15 cellular contexts compared by ENCODE assay signal in genomic region chr5:79143684-79144379, GRCh38. TPM values are rescaled to one million over a fixed set of nuclear protein-coding genes. Genes with fewer than 3 reads are reported as not detected.
DNase-seq lines count a peak whose midpoint lies in the region; ATAC-seq, FAIRE-seq and TF ChIP-seq lines count a peak whose summit lies in the region.
"Had no signal": no experiment of that assay in that cellular context is flagged by ENCODE, and none has a peak within 500 bp of the region (broad histone marks: within the 10 kb centered on the region; RNA-seq: fewer than 3 reads in every experiment).

No MANE protein-coding gene starts in this region.

- TF ChIP-seq EP300 in HepG2 (IDR thresholded peaks at IDR 0.05; ENCODE audit: low read depth in 2 of 2, low read length in 2 of 2) (no peak), HepG2 (CRISPR knock-in tag; IDR thresholded peaks at IDR 0.05; ENCODE audit: borderline replicate concordance) (no peak)

- intact Hi-C loops in HepG2 (cut with micrococcal nuclease; ENCODE audit: unreplicated experiment): no loop called here

- H3K4me3 ChIP-seq in bronchial epithelial cell (ENCODE audit: low read depth, low read length) (no peak overlapping the region), HepG2 (replicated peaks in 1 of 3; ENCODE audit: insufficient read depth in 1 of 3, low read depth in 2 of 3, low read length in 3 of 3) (no peak overlapping the region)
- H3K4me3 ChIP-seq: mucosa of descending colon had no signal

- no TSS peak for BruUV-seq in HepG2 (replicated peaks; lab: Mats Ljungman, UMichigan)

- H3K27me3 ChIP-seq in bronchial epithelial cell (ENCODE audit: control insufficient read depth, insufficient read depth, low read length): no peaks in the 10 kb centered on the region
- H3K27me3 ChIP-seq in HepG2 (ENCODE audit: control insufficient read depth in 1 of 2, insufficient read depth in 2 of 2, low read length in 2 of 2): peaks cover 0 to 6% of the 10 kb centered on the region in 2 experiments; a peak in 2 of 5 replicates

- H3K27ac ChIP-seq in HepG2 (ENCODE audit: extremely low read length, insufficient read depth, low read length): no peak overlapping the region
- H3K27ac ChIP-seq: C4-2B had no signal

- POLR2A ChIA-PET in HepG2 (lab: Yijun Ruan, JAX): no interaction called here

- in situ Hi-C loops in HepG2 (cut with HindIII; ENCODE audit: extremely low pct_ligation_motif_present, low pct_unique_long_range_greater_than_20kb): loop anchor here (25.0 kb wide), 1 partner anchor 318 kb away; no protein-coding TSS in a partner anchor

- H3K9ac ChIP-seq in HepG2 (ENCODE audit: insufficient read depth, low read depth, low read length): no peak overlapping the region

- peak; percentile 70 for FAIRE-seq in bronchial epithelial cell (lab: Jason Lieb, UNC)
- no peak for FAIRE-seq in HepG2 (lab: Jason Lieb, UNC)

- TF ChIP-seq RAD21 in HepG2 (CRISPR knock-in tag; IDR thresholded peaks at IDR 0.05): no peak

- H3K9me3 ChIP-seq in HepG2 (ENCODE audit: low read length): no peaks in the 10 kb centered on the region
- H3K9me3 ChIP-seq: mucosa of descending colon had no signal

- no peaks in the 10 kb centered on the region for H4K20me1 ChIP-seq in HepG2 (ENCODE audit: insufficient read depth, low read length)

- no peak overlapping the region for H2AFZ ChIP-seq in HepG2 (ENCODE audit: low read length)

- H3K4me1 ChIP-seq in HepG2 (ENCODE audit: insufficient read depth, low read length): no peaks in the 10 kb centered on the region

- H3K4me2 ChIP-seq in HepG2 (ENCODE audit: low read depth, low read length): no peak overlapping the region

- ATAC-seq in HepG2: no peak
- no peak for ATAC-seq in GM21390 (IDR thresholded peaks at IDR 0.05; ENCODE audit: unreplicated experiment)
- ATAC-seq: mucosa of descending colon had no signal

- H3K79me2 ChIP-seq in HepG2 (ENCODE audit: insufficient read depth, low read length): no peaks in the 10 kb centered on the region

- peak; percentile 31 for DNase-seq in EH (ENCODE audit: low read depth)
- DNase-seq in NCI-H82 (lab: John Stamatoyannopoulos, UW): peak; percentile 73
- peak; percentile 92 for DNase-seq in bronchial epithelial cell (ENCODE audit: low read depth)
- DNase-seq in HepG2 (ENCODE audit: low spot score): no peak
- no peak for DNase-seq in NCI-H1048 (lab: John Stamatoyannopoulos, UW)
- DNase-seq in activated CD8-positive, alpha-beta memory T cell treated with anti-CD3 and anti-CD28 coated beads, Interleukin-2, amount 50 U/mL, for 4 hours: no peak
- DNase-seq in CD1c-positive myeloid dendritic cell (ENCODE audit: extremely low spot score): no peak
- DNase-seq: activated CD4-positive, alpha-beta T cell treated with anti-CD3 and anti-CD28 coated beads for 4 hours; mucosa of descending colon; NCI-H524 treated with DMSO at 0.1 percent for 48 hours; posterior cingulate gyrus; stimulated activated CD4-positive, alpha-beta T cell treated with anti-CD3 and anti-CD28 coated beads, Interleukin-4, amount 100 ng/mL, for 4 hours; stimulated activated naive CD4-positive, alpha-beta T cell treated with Interleukin-2 at 50 U/mL for 16 hours had no signal

- TF ChIP-seq CTCF in bronchial epithelial cell (IDR thresholded peaks at IDR 0.05; ENCODE audit: insufficient read depth, low read length, severe bottlenecking) (no peak), HepG2 (CRISPR knock-in tag; IDR thresholded peaks at IDR 0.05) (no peak)

- CTCF ChIA-PET in HepG2 (lab: Yijun Ruan, JAX; ENCODE audit: low intra/inter-chr PET ratio, low total read pairs): no interaction called here

- no peak for TF ChIP-seq POLR2A in HepG2 (IDR thresholded peaks at IDR 0.05; ENCODE audit: insufficient read depth in 1 of 2, low read depth in 2 of 2, low read length in 2 of 2)

- 17% methylated on average over 6 of the region's 6 CpGs for WGBS in HepG2 (ENCODE audit: low lambda C conversion rate)

- H3K36me3 ChIP-seq in bronchial epithelial cell (ENCODE audit: control insufficient read depth, insufficient read depth, low read length) (no peaks in the 10 kb centered on the region), HepG2 (replicated peaks in 1 of 2; ENCODE audit: control insufficient read depth in 1 of 2, insufficient read depth in 2 of 2, low read length in 2 of 2) (no peaks in the 10 kb centered on the region)

TF ChIP-seq in HepG2, 621 proteins besides CTCF, POLR2A, EP300 and RAD21 (continues in another document):
- TF ChIP-seq CREB1 (IDR thresholded peaks at IDR 0.05) (peak; percentile 33; the same call in 1 of the 2 replicates), CREB1 (CRISPR knock-in tag; IDR thresholded peaks at IDR 0.05) (no peak), IRF2 (CRISPR knock-in tag; IDR thresholded peaks at IDR 0.05) (no peak), FOSL2 (CRISPR knock-in tag; IDR thresholded peaks at IDR 0.05) (peak; percentile 64), GLMP (CRISPR knock-in tag; IDR thresholded peaks at IDR 0.05; ENCODE audit: borderline replicate concordance) (no peak), ZIK1 (CRISPR knock-in tag; IDR thresholded peaks at IDR 0.05; ENCODE audit: borderline replicate concordance, low read depth) (no peak), ZNF800 (CRISPR knock-in tag; IDR thresholded peaks at IDR 0.05) (no peak), ZFP91 (CRISPR knock-in tag; IDR thresholded peaks at IDR 0.05; ENCODE audit: borderline replicate concordance) (no peak)

RNA-seq across cellular contexts. Expression of gene BHMT, which starts 32.2 kb away (rescaled TPM):
- total RNA-seq in bronchial epithelial cell (not detected in 2 replicates), HepG2 (2016; rRNA removed; fragmentation: Illumina TruSeq; extraction: Trizol) (6.4 and 10.9 TPM in 2 replicates)
- 0.62 and 1.3 TPM in 2 replicates for total RNA-seq in HepG2 (2016; cell fraction: cytosol; rRNA removed; fragmentation: Illumina TruSeq; extraction: Trizol; ENCODE audit: low read depth)
- total RNA-seq in HepG2 (2016; cell fraction: insoluble cytoplasmic fraction; rRNA removed; fragmentation: Illumina TruSeq; extraction: Trizol): 7.5 and 9.6 TPM in 2 replicates
- total RNA-seq in HepG2 (2016; cell fraction: membrane; rRNA removed; fragmentation: Illumina TruSeq; extraction: Trizol): 1.8 and 2.3 TPM in 2 replicates
- 3.3 and 3.5 TPM in 2 replicates for total RNA-seq in HepG2 (2016; cell fraction: nucleus; rRNA removed; fragmentation: Illumina TruSeq; extraction: Trizol)
- 0.40 and 0.63 TPM in 2 replicates for polyA plus RNA-seq in HepG2 (2011; rRNA removed)
- polyA plus RNA-seq in HepG2 (2011; cell fraction: cytosol; rRNA removed): 0.72 and 0.81 TPM in 2 replicates
- polyA plus RNA-seq in HepG2 (2011; cell fraction: nucleus; rRNA removed): 1.0 and 1.3 TPM in 2 replicates
- polyA plus RNA-seq in HepG2 (2012): 3.5 and 15.0 TPM in 2 replicates
- 0.29 and 0.47 TPM in 2 replicates for polyA plus RNA-seq in HepG2 (2016; cell fraction: cytosol; fragmentation: Illumina TruSeq; extraction: Trizol; ENCODE audit: low read depth)
- polyA plus RNA-seq in HepG2 (2016; cell fraction: insoluble cytoplasmic fraction; fragmentation: Illumina TruSeq; extraction: Trizol; ENCODE audit: low read depth): 11.2 and 11.3 TPM in 2 replicates
- polyA plus RNA-seq in HepG2 (2016; cell fraction: membrane; fragmentation: Illumina TruSeq; extraction: Trizol; ENCODE audit: low read depth): 1.3 and 1.5 TPM in 2 replicates
- 4.6 and 5.3 TPM in 2 replicates for polyA plus RNA-seq in HepG2 (2016; cell fraction: nucleus; fragmentation: Illumina TruSeq; extraction: Trizol; ENCODE audit: insufficient read depth, low read depth)
- polyA minus RNA-seq in HepG2 (2011; rRNA and poly(A)+ RNA removed; ENCODE audit: low replicate concordance): 1.1 TPM in 1 of 2 replicates, not detected in the other
- polyA minus RNA-seq in HepG2 (2011; cell fraction: cytosol; rRNA and poly(A)+ RNA removed): 1.1 and 1.4 TPM in 2 replicates
- 1.3 and 3.9 TPM in 2 replicates for polyA minus RNA-seq in HepG2 (2011; cell fraction: nucleus; rRNA and poly(A)+ RNA removed)

Comparison
In these comparisons a context has a peak if more than half of its experiments do, and no peak if none do; other contexts are left out.
1. DNase-seq: peak in EH (single experiment), NCI-H82 (single experiment) and bronchial epithelial cell (single experiment); none in HepG2 (single experiment), NCI-H1048 (single experiment), activated CD8-positive, alpha-beta memory T cell treated with anti-CD3 and anti-CD28 coated beads, Interleukin-2, amount 50 U/mL, for 4 hours (single experiment) and CD1c-positive myeloid dendritic cell (single experiment).